ENCODE assay signal across 1 cellular context in the genomic region with DNA sequence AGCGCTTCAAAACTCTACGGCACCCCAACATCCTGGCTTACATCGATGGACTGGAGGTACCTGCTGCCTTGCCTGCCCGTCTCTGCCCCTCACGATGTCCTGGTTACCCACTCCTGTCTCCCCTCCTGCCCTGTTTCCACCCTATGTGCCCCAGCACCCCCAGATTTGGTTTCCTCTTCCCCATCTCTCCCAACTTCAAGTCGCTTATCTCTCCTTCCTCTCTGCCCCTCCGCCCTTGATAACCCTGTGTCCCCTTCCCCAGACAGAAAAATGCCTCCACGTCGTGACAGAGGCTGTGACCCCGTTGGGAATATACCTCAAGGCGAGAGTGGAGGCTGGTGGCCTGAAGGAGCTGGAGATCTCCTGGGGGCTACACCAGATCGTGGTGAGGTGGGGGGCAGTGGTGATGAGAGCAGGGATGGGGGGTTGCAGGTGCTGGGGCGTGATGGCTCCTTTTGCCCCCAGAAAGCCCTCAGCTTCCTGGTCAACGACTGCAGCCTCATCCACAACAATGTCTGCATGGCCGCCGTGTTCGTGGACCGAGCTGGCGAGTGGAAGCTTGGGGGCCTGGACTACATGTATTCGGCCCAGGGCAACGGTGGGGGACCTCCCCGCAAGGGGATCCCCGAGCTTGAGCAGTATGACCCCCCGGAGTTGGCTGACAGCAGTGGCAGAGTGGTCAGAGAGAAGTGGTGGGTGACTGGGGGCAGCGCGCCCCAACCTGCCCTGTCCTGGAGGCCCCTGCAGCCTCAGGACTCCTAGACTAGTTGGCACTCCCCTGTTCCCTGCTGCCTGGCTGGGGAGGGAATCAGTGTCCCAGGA.
TF ChIP-seq lines count a peak whose summit lies in the region.

No MANE protein-coding gene starts in this region.

TF ChIP-seq in endothelial cell of umbilical vein, 7 proteins besides CTCF, POLR2A, EP300 and RAD21:
- TF ChIP-seq MYC (IDR thresholded peaks at IDR 0.05; ENCODE audit: low read depth, low read length) (no peak), FOS (IDR thresholded peaks at IDR 0.05; ENCODE audit: borderline replicate concordance, insufficient read depth, low read length) (no peak), GATA2 (IDR thresholded peaks at IDR 0.05; ENCODE audit: insufficient read depth, insufficient read length, low read depth, low read length) (no peak), POLR2AphosphoS5 (IDR thresholded peaks at IDR 0.05; ENCODE audit: insufficient read depth, low read depth, low read length) (no peak), EZH2 (IDR thresholded peaks at IDR 0.05; ENCODE audit: borderline replicate concordance, low read depth, low read length, severe bottlenecking) (no peak), JUN (IDR thresholded peaks at IDR 0.05; ENCODE audit: borderline replicate concordance, insufficient read depth, insufficient read length, low read depth) (no peak)
- TF ChIP-seq, protein P1, sequence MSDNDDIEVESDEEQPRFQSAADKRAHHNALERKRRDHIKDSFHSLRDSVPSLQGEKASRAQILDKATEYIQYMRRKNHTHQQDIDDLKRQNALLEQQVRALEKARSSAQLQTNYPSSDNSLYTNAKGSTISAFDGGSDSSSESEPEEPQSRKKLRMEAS (IDR thresholded peaks at IDR 0.05; ENCODE audit: insufficient read depth, insufficient read length), result no peak
